In genomic region chr16:74817851-74818250, GRCh38 we compare ENCODE assay signal across 35 cellular contexts. TPM values are rescaled to one million over a fixed set of nuclear protein-coding genes. Genes with fewer than 3 reads are reported as not detected.
A peak's percentile ranks its signal among the peaks of the same experiment; 100 is the strongest.
DNase-seq lines count a peak whose midpoint lies in the region; ATAC-seq, FAIRE-seq and TF ChIP-seq lines count a peak whose summit lies in the region.
"Had no signal": no experiment of that assay in that cellular context is flagged by ENCODE, and none has a peak within 500 bp of the region (broad histone marks: within the 10 kb centered on the region; RNA-seq: fewer than 3 reads in every experiment).

No MANE protein-coding gene starts in this region.

- H3K4me1 Mint-ChIP-seq in WTC11: peaks cover 15% of the 10 kb centered on the region
- no peaks in the 10 kb centered on the region for H3K4me1 Mint-ChIP-seq in activated CD4-positive, alpha-beta memory T cell treated with anti-CD3 and anti-CD28 coated beads for 36 hours (ENCODE audit: low read depth)
- H3K4me1 Mint-ChIP-seq: activated naive CD8-positive, alpha-beta T cell treated with anti-CD3 and anti-CD28 coated beads for 36 hours had no signal

- peak; percentile 14 for DNase-seq in ELR (ENCODE audit: low read depth)
- peak; percentile 14 for DNase-seq in LHCN-M2 (ENCODE audit: low read depth)
- peak; percentile 31 for DNase-seq in WTC11 (ENCODE audit: low spot score)
- peak; percentile 50 for DNase-seq in iPS-NIHi11 (ENCODE audit: low spot score)
- no peak for DNase-seq in H54 (ENCODE audit: insufficient read length, low spot score)
- DNase-seq in activated CD4-positive, alpha-beta memory T cell treated with anti-CD3 and anti-CD28 coated beads for 36 hours: no peak
- DNase-seq: activated gamma-delta T cell; activated naive CD8-positive, alpha-beta T cell treated with anti-CD3 and anti-CD28 coated beads for 36 hours; activated T-cell treated with anti-CD3 and anti-CD28 coated beads, Interleukin-2, amount 50 U/mL, for 4 hours; CD4-positive, CD25-positive, alpha-beta regulatory T cell; EL; foreskin keratinocyte; heart left ventricle; KBM-7; kidney glomerular epithelial cell; MM.1S; naive B cell; NCI-H1105 treated with DMSO at 0.1 percent for 48 hours; NCI-H1930; NCI-H226; NCI-H748 treated with DMSO at 0.1 percent for 48 hours; right cardiac atrium; SHP77 treated with DMSO at 0.1 percent for 48 hours; stimulated activated CD4-positive, alpha-beta T cell treated with anti-CD3 and anti-CD28 coated beads, Interleukin-2, amount 100 ng/mL, for 24 hours; stimulated activated naive CD8-positive, alpha-beta T cell treated with anti-CD3 and anti-CD28 coated beads, Interleukin-15, Interleukin-2, amounts not matched to agents 100 U/mL and 50 U/mL, for 24 hours; upper lobe of right lung had no signal

- CTCF ChIA-PET in WTC11 (lab: Charles Lee): interaction anchor here (0.6 to 2.5 kb wide), 10 partner anchors 15 to 293 kb away, joined by 3 to 17 read pairs (median 5); partner anchors contain the start of gene FA2H
- CTCF ChIA-PET in activated CD4-positive, alpha-beta memory T cell treated with anti-CD3 and anti-CD28 coated beads for 36 hours (lab: Charles Lee): interaction anchor here (2.7 kb wide), 1 partner anchor 45 kb away, joined by 11 read pairs; no protein-coding TSS in a partner anchor

- FAIRE-seq in H54 (lab: Jason Lieb, UNC): no peak
- FAIRE-seq: astrocyte, GM12891, RCC 7860 had no signal

- POLR2A ChIA-PET in WTC11 (lab: Charles Lee): interaction anchor here (0.6 kb wide), 1 partner anchor 1309 kb away, joined by 4 read pairs; no protein-coding TSS in a partner anchor
- POLR2A ChIA-PET in activated CD4-positive, alpha-beta memory T cell treated with anti-CD3 and anti-CD28 coated beads for 36 hours (lab: Charles Lee): no interaction called here

- intact Hi-C loops in activated CD4-positive, alpha-beta memory T cell treated with anti-CD3 and anti-CD28 coated beads for 36 hours (cut with micrococcal nuclease): no loop called here

- TF ChIP-seq POLR2A in H54 (IDR thresholded peaks at IDR 0.05; ENCODE audit: low read depth, low read length): no peak

- TF ChIP-seq CTCF in WTC11 (IDR thresholded peaks at IDR 0.05): no peak

- no peaks in the 10 kb centered on the region for H3K36me3 Mint-ChIP-seq in WTC11
- no peaks in the 10 kb centered on the region for H3K36me3 Mint-ChIP-seq in activated CD4-positive, alpha-beta memory T cell treated with anti-CD3 and anti-CD28 coated beads for 36 hours
- H3K36me3 Mint-ChIP-seq: activated naive CD8-positive, alpha-beta T cell treated with anti-CD3 and anti-CD28 coated beads for 36 hours; CD4-positive, CD25-positive, alpha-beta regulatory T cell; mesothelial cell of epicardium; naive B cell had no signal

- no peak overlapping the region for H3K27ac Mint-ChIP-seq in WTC11
- H3K27ac Mint-ChIP-seq in activated CD4-positive, alpha-beta memory T cell treated with anti-CD3 and anti-CD28 coated beads for 36 hours: no peak overlapping the region
- H3K27ac Mint-ChIP-seq: activated CD4-positive, alpha-beta T cell treated with anti-CD3 and anti-CD28 coated beads, Interleukin-2, amount 10 ng/mL, durations not matched to agents 24 days and 14 days; activated naive CD8-positive, alpha-beta T cell treated with anti-CD3 and anti-CD28 coated beads for 36 hours; CD4-positive, CD25-positive, alpha-beta regulatory T cell; dendritic cell treated with granulocyte-macrophage colony-stimulating factor and Interleukin-4, amounts not matched to agents 40 ng/mL and 50 ng/mL, for 4 days; mesothelial cell of epicardium had no signal

- ATAC-seq in WTC11 (peak; percentile 38), HG03139 (IDR thresholded peaks at IDR 0.05; ENCODE audit: unreplicated experiment) (no peak)
- ATAC-seq: activated T-cell treated with anti-CD3 and anti-CD28 coated beads, Interleukin-2, amount 50 U/mL, for 4 hours; esophagus mucosa; foreskin keratinocyte; heart left ventricle; right cardiac atrium; stimulated activated naive CD8-positive, alpha-beta T cell treated with anti-CD3 and anti-CD28 coated beads, Interleukin-15, Interleukin-2, amounts not matched to agents 100 U/mL and 50 U/mL, for 24 hours; upper lobe of right lung had no signal

- no peaks in the 10 kb centered on the region for H3K9me3 Mint-ChIP-seq in WTC11
- H3K9me3 Mint-ChIP-seq in activated CD4-positive, alpha-beta memory T cell treated with anti-CD3 and anti-CD28 coated beads for 36 hours: no peaks in the 10 kb centered on the region
- H3K9me3 Mint-ChIP-seq: activated CD4-positive, alpha-beta T cell treated with anti-CD3 and anti-CD28 coated beads, Interleukin-2, amount 10 ng/mL, durations not matched to agents 24 days and 14 days; activated naive CD8-positive, alpha-beta T cell treated with anti-CD3 and anti-CD28 coated beads for 36 hours; activated T-cell treated with anti-CD3 and anti-CD28 coated beads, Interleukin-2, amount 50 U/mL, for 4 hours; dendritic cell treated with granulocyte-macrophage colony-stimulating factor and Interleukin-4, amounts not matched to agents 40 ng/mL and 50 ng/mL, for 4 days had no signal

- H3K27me3 Mint-ChIP-seq in WTC11 (ENCODE audit: low read depth): peaks cover 4% of the 10 kb centered on the region; the same call in 1 of the 2 replicates
- H3K27me3 Mint-ChIP-seq in activated CD4-positive, alpha-beta memory T cell treated with anti-CD3 and anti-CD28 coated beads for 36 hours: peaks cover 1% of the 10 kb centered on the region

- no peak overlapping the region for H3K4me3 Mint-ChIP-seq in WTC11
- H3K4me3 Mint-ChIP-seq in activated CD4-positive, alpha-beta memory T cell treated with anti-CD3 and anti-CD28 coated beads for 36 hours: no peak overlapping the region
- H3K4me3 Mint-ChIP-seq: activated CD4-positive, alpha-beta T cell treated with anti-CD3 and anti-CD28 coated beads, Interleukin-2, amount 10 ng/mL, durations not matched to agents 24 days and 14 days; activated naive CD8-positive, alpha-beta T cell treated with anti-CD3 and anti-CD28 coated beads for 36 hours; activated T-cell treated with anti-CD3 and anti-CD28 coated beads, Interleukin-2, amount 50 U/mL, for 4 hours; CD4-positive, CD25-positive, alpha-beta regulatory T cell; dendritic cell treated with granulocyte-macrophage colony-stimulating factor and Interleukin-4, amounts not matched to agents 40 ng/mL and 50 ng/mL, for 4 days; mesothelial cell of epicardium; naive B cell had no signal

TF ChIP-seq in WTC11, 78 proteins besides CTCF, POLR2A, EP300 and RAD21 (continues in another document):
- no peak for TF ChIP-seq HMGXB4 (CRISPR knock-in tag; IDR thresholded peaks at IDR 0.05)
- TF ChIP-seq ZNF232 (CRISPR knock-in tag; IDR thresholded peaks at IDR 0.05): no peak
- no peak for TF ChIP-seq NR2C2 (CRISPR knock-in tag; IDR thresholded peaks at IDR 0.05)
- no peak for TF ChIP-seq MXD4 (CRISPR knock-in tag; IDR thresholded peaks at IDR 0.05; ENCODE audit: borderline replicate concordance)
- no peak for TF ChIP-seq FOXK1 (CRISPR knock-in tag; IDR thresholded peaks at IDR 0.05)
- no peak for TF ChIP-seq ZNF416 (CRISPR knock-in tag; IDR thresholded peaks at IDR 0.05)
- no peak for TF ChIP-seq ZNF121 (CRISPR knock-in tag; IDR thresholded peaks at IDR 0.05)
- TF ChIP-seq ZNF317 (CRISPR knock-in tag; IDR thresholded peaks at IDR 0.05; ENCODE audit: borderline replicate concordance, low read depth): no peak
- TF ChIP-seq AR (CRISPR knock-in tag; IDR thresholded peaks at IDR 0.05): no peak
- no peak for TF ChIP-seq TEAD1 (CRISPR knock-in tag; IDR thresholded peaks at IDR 0.05)
- no peak for TF ChIP-seq GTF2I (CRISPR knock-in tag; conservative IDR thresholded peaks at IDR 0.05)

RNA-seq across cellular contexts. Expression of gene FA2H, which starts 43.2 kb away (rescaled TPM):
- total RNA-seq in LHCN-M2 (2014; rRNA removed) (0.06 TPM in 1 of 2 replicates, not detected in the other), WTC11 (2021) (6.0 to 10.9 TPM (median 6.6 TPM) in 3 replicates)
- polyA plus RNA-seq in LHCN-M2 (2012): not detected
- total RNA-seq in activated CD4-positive, alpha-beta memory T cell treated with anti-CD3 and anti-CD28 coated beads for 36 hours: under 1 TPM in 1 of 2 experiments, not detected in 1; 0.22 TPM
- total RNA-seq: activated CD4-positive, alpha-beta T cell treated with anti-CD3 and anti-CD28 coated beads, Interleukin-2, amount 10 ng/mL, durations not matched to agents 24 days and 14 days; activated naive CD8-positive, alpha-beta T cell treated with anti-CD3 and anti-CD28 coated beads for 36 hours; mesothelial cell of epicardium; posterior vena cava had no signal
- polyA plus RNA-seq: CD4-positive, CD25-positive, alpha-beta regulatory T cell had no signal

Comparison
In these comparisons a context has a peak if more than half of its experiments do, and no peak if none do; other contexts are left out.
1. DNase-seq: peak in ELR (single experiment), LHCN-M2 (single experiment), WTC11 (single experiment) and iPS-NIHi11 (single experiment); none in H54 (single experiment) and activated CD4-positive, alpha-beta memory T cell treated with anti-CD3 and anti-CD28 coated beads for 36 hours (single experiment).